ENCODE assay signal across 12 cellular contexts in genomic region chr3:181713300-181713647, GRCh38. TPM values are rescaled to one million over a fixed set of nuclear protein-coding genes. Genes with fewer than 3 reads are reported as not detected.
DNase-seq lines count a peak whose midpoint lies in the region; ATAC-seq and TF ChIP-seq lines count a peak whose summit lies in the region.
"Had no signal": no experiment of that assay in that cellular context is flagged by ENCODE, and none has a peak within 500 bp of the region (broad histone marks: within the 10 kb centered on the region; RNA-seq: fewer than 3 reads in every experiment).

No MANE protein-coding gene starts in this region.

- no peak for TF ChIP-seq EP300 in upper lobe of left lung (IDR thresholded peaks at IDR 0.05)

- POLR2A ChIA-PET in activated naive CD8-positive, alpha-beta T cell treated with anti-CD3 and anti-CD28 coated beads, Interleukin-2, amount 10 ng/mL, durations not matched to agents 7 days and 5 days (lab: Charles Lee), result no interaction called here
- POLR2A ChIA-PET in naive thymus-derived CD8-positive, alpha-beta T cell (lab: Charles Lee), result no interaction called here

- no peak for DNase-seq in activated naive CD8-positive, alpha-beta T cell treated with anti-CD3 and anti-CD28 coated beads for 36 hours
- DNase-seq in activated naive CD8-positive, alpha-beta T cell treated with anti-CD3 and anti-CD28 coated beads, Interleukin-2, amount 10 ng/mL, durations not matched to agents 7 days and 5 days, result no peak
- no peak for DNase-seq in upper lobe of left lung
- DNase-seq in naive thymus-derived CD8-positive, alpha-beta T cell, result no peak
- DNase-seq: NCI-H1092 treated with DMSO at 0.1 percent for 48 hours had no signal

- H3K9ac ChIP-seq in iPS-15b (ENCODE audit: low read depth, low read length), result peak overlapping the region; percentile 93

- H3K36me3 ChIP-seq in iPS-15b (ENCODE audit: control insufficient read depth, insufficient read depth, low read length) (peaks cover 9% of the 10 kb centered on the region), upper lobe of left lung (no peaks in the 10 kb centered on the region)

- peaks cover 48% of the 10 kb centered on the region for H3K27me3 Mint-ChIP-seq in activated naive CD8-positive, alpha-beta T cell
- peaks cover 65% of the 10 kb centered on the region for H3K27me3 Mint-ChIP-seq in activated naive CD8-positive, alpha-beta T cell treated with anti-CD3 and anti-CD28 coated beads for 36 hours
- peaks cover 70% of the 10 kb centered on the region for H3K27me3 Mint-ChIP-seq in activated naive CD8-positive, alpha-beta T cell treated with anti-CD3 and anti-CD28 coated beads, Interleukin-2, amount 10 ng/mL, durations not matched to agents 7 days and 5 days
- H3K27me3 Mint-ChIP-seq in naive thymus-derived CD8-positive, alpha-beta T cell, result peaks cover 14 to 62% (median 45%) of the 10 kb centered on the region in 5 donors

- H3K4me1 Mint-ChIP-seq in activated naive CD8-positive, alpha-beta T cell (ENCODE audit: low read depth), result peaks cover 8% of the 10 kb centered on the region
- H3K4me1 Mint-ChIP-seq in activated naive CD8-positive, alpha-beta T cell treated with anti-CD3 and anti-CD28 coated beads for 36 hours, result peaks cover 17% of the 10 kb centered on the region
- peaks cover 2% of the 10 kb centered on the region for H3K4me1 Mint-ChIP-seq in activated naive CD8-positive, alpha-beta T cell treated with anti-CD3 and anti-CD28 coated beads, Interleukin-2, amount 10 ng/mL, durations not matched to agents 7 days and 5 days
- H3K4me1 Mint-ChIP-seq in naive thymus-derived CD8-positive, alpha-beta T cell, result peaks cover 5 to 15% (median 8%) of the 10 kb centered on the region in 4 donors

- WGBS in upper lobe of left lung, 2 donors, result 7 to 10% methylated on average over 10 of the region's 10 CpGs

- no peaks in the 10 kb centered on the region for H3K27me3 ChIP-seq in iPS-15b (ENCODE audit: control insufficient read depth, insufficient read depth, low read length)
- H3K27me3 ChIP-seq in upper lobe of left lung, result peaks cover 0 to 60% (median 33%) of the 10 kb centered on the region in 4 donors

- H3K27ac Mint-ChIP-seq in activated naive CD8-positive, alpha-beta T cell, result peak overlapping the region; percentile 50
- H3K27ac Mint-ChIP-seq in activated naive CD8-positive, alpha-beta T cell treated with anti-CD3 and anti-CD28 coated beads for 36 hours, result no peak overlapping the region
- peak overlapping the region; percentile 43 for H3K27ac Mint-ChIP-seq in activated naive CD8-positive, alpha-beta T cell treated with anti-CD3 and anti-CD28 coated beads, Interleukin-2, amount 10 ng/mL, durations not matched to agents 7 days and 5 days
- no peak overlapping the region for H3K27ac Mint-ChIP-seq in naive thymus-derived CD8-positive, alpha-beta T cell

- H3K4me3 Mint-ChIP-seq in activated naive CD8-positive, alpha-beta T cell, result no peak overlapping the region
- H3K4me3 Mint-ChIP-seq in activated naive CD8-positive, alpha-beta T cell treated with anti-CD3 and anti-CD28 coated beads for 36 hours, result no peak overlapping the region
- no peak overlapping the region for H3K4me3 Mint-ChIP-seq in activated naive CD8-positive, alpha-beta T cell treated with anti-CD3 and anti-CD28 coated beads, Interleukin-2, amount 10 ng/mL, durations not matched to agents 7 days and 5 days
- peak overlapping the region in 5 of 10 donors; percentile 15 to 70 (median 38) for H3K4me3 Mint-ChIP-seq in naive thymus-derived CD8-positive, alpha-beta T cell

- ATAC-seq in activated naive CD8-positive, alpha-beta T cell treated with anti-CD3 and anti-CD28 coated beads, Interleukin-2, amount 10 ng/mL, durations not matched to agents 7 days and 5 days (ENCODE audit: low read depth), result no peak
- ATAC-seq in upper lobe of left lung (ENCODE audit: low FRiP score in 2 of 2) (no peak), HG03196 (IDR thresholded peaks at IDR 0.05; ENCODE audit: unreplicated experiment) (no peak), GM21717 (IDR thresholded peaks at IDR 0.05; ENCODE audit: unreplicated experiment) (no peak)
- no peak for ATAC-seq in naive thymus-derived CD8-positive, alpha-beta T cell

- H3K4me1 ChIP-seq in iPS-15b (ENCODE audit: control insufficient read depth, insufficient read depth, low read length) (peaks cover 17% of the 10 kb centered on the region), upper lobe of left lung (peaks cover 22 to 35% (median 27%) of the 10 kb centered on the region in 4 donors)

- H3K9me3 Mint-ChIP-seq in activated naive CD8-positive, alpha-beta T cell (ENCODE audit: low read depth), result peaks cover 4% of the 10 kb centered on the region
- H3K9me3 Mint-ChIP-seq in activated naive CD8-positive, alpha-beta T cell treated with anti-CD3 and anti-CD28 coated beads for 36 hours, result peaks cover 13% of the 10 kb centered on the region
- no peaks in the 10 kb centered on the region for H3K9me3 Mint-ChIP-seq in activated naive CD8-positive, alpha-beta T cell treated with anti-CD3 and anti-CD28 coated beads, Interleukin-2, amount 10 ng/mL, durations not matched to agents 7 days and 5 days
- H3K9me3 Mint-ChIP-seq in naive thymus-derived CD8-positive, alpha-beta T cell, result peaks cover 0 to 49% (median 25%) of the 10 kb centered on the region in 9 donors

- peak overlapping the region; percentile 96 for H3K4me3 ChIP-seq in iPS-15b (ENCODE audit: low read depth, low read length)
- H3K4me3 ChIP-seq in upper lobe of left lung, result peak overlapping the region in 3 of 4 donors; percentile 22 to 43 (median 42)

- H3K9me3 ChIP-seq in iPS-15b (ENCODE audit: control insufficient read depth, insufficient read depth, low read length) (no peaks in the 10 kb centered on the region), upper lobe of left lung (no peaks in the 10 kb centered on the region)

- no peak for TF ChIP-seq CTCF in upper lobe of left lung (IDR thresholded peaks at IDR 0.05)

- no peak for TF ChIP-seq POLR2A in upper lobe of left lung (IDR thresholded peaks at IDR 0.05)

- H3K27ac ChIP-seq in upper lobe of left lung, result no peak overlapping the region
- H3K27ac ChIP-seq: C4-2B, HL-60 had no signal

- no peaks in the 10 kb centered on the region for H3K36me3 Mint-ChIP-seq in activated naive CD8-positive, alpha-beta T cell
- peaks cover 7% of the 10 kb centered on the region for H3K36me3 Mint-ChIP-seq in activated naive CD8-positive, alpha-beta T cell treated with anti-CD3 and anti-CD28 coated beads for 36 hours
- H3K36me3 Mint-ChIP-seq in activated naive CD8-positive, alpha-beta T cell treated with anti-CD3 and anti-CD28 coated beads, Interleukin-2, amount 10 ng/mL, durations not matched to agents 7 days and 5 days, result no peaks in the 10 kb centered on the region
- peaks cover 5 to 23% (median 12%) of the 10 kb centered on the region in 3 donors for H3K36me3 Mint-ChIP-seq in naive thymus-derived CD8-positive, alpha-beta T cell

RNA-seq across cellular contexts. Expression of gene SOX2, which starts 1.5 kb away (rescaled TPM):
- total RNA-seq in activated naive CD8-positive, alpha-beta T cell treated with anti-CD3 and anti-CD28 coated beads for 36 hours, result not detected
- total RNA-seq in activated naive CD8-positive, alpha-beta T cell treated with anti-CD3 and anti-CD28 coated beads, Interleukin-2, amount 10 ng/mL, durations not matched to agents 7 days and 5 days, result not detected
- total RNA-seq in upper lobe of left lung, result 10 to 100 TPM in 1 of 6 donors, 1 to 10 TPM in 4, under 1 TPM in 1; 0.57 to 16.4 (median 2.8) TPM
- total RNA-seq in naive thymus-derived CD8-positive, alpha-beta T cell, result not detected
- not detected for polyA plus RNA-seq in naive thymus-derived CD8-positive, alpha-beta T cell
- total RNA-seq: liver had no signal

Comparison
In these comparisons a context has a peak if more than half of its experiments do, and no peak if none do; other contexts are left out.
1. H3K27ac Mint-ChIP-seq: peak in activated naive CD8-positive, alpha-beta T cell (single experiment) and activated naive CD8-positive, alpha-beta T cell treated with anti-CD3 and anti-CD28 coated beads, Interleukin-2, amount 10 ng/mL, durations not matched to agents 7 days and 5 days (single experiment); none in activated naive CD8-positive, alpha-beta T cell treated with anti-CD3 and anti-CD28 coated beads for 36 hours (single experiment) and naive thymus-derived CD8-positive, alpha-beta T cell (0 of 10).